12 cellular contexts compared by ENCODE assay signal in genomic region chr4:101009471-101009870, GRCh38.
DNase-seq lines count a peak whose midpoint lies in the region; ATAC-seq, FAIRE-seq and TF ChIP-seq lines count a peak whose summit lies in the region.
"Had no signal": no experiment of that assay in that cellular context is flagged by ENCODE, and none has a peak within 500 bp of the region (broad histone marks: within the 10 kb centered on the region; RNA-seq: fewer than 3 reads in every experiment).

No MANE protein-coding gene starts in this region.

- H3K27me3 ChIP-seq in mammary epithelial cell (ENCODE audit: insufficient read depth, low read length) (no peaks in the 10 kb centered on the region), breast epithelium (no peaks in the 10 kb centered on the region), uterus (no peaks in the 10 kb centered on the region)

- H4K20me1 ChIP-seq in mammary epithelial cell (ENCODE audit: insufficient read depth, low read length) = no peaks in the 10 kb centered on the region

- peak; percentile 68 for FAIRE-seq in urothelium cell line (lab: Jason Lieb, UNC)
- FAIRE-seq: HTR-8/SVneo had no signal

- no peak for TF ChIP-seq POLR2A in breast epithelium (IDR thresholded peaks at IDR 0.05)
- no peak for TF ChIP-seq POLR2A in uterus (IDR thresholded peaks at IDR 0.05)

- H2AFZ ChIP-seq in mammary epithelial cell (ENCODE audit: low read depth, low read length) = peak overlapping the region; percentile 12

- H3K36me3 ChIP-seq in mammary epithelial cell (ENCODE audit: insufficient read depth, low read length) = no peaks in the 10 kb centered on the region
- no peaks in the 10 kb centered on the region for H3K36me3 ChIP-seq in breast epithelium
- H3K36me3 ChIP-seq in uterus = no peaks in the 10 kb centered on the region

- no peak for TF ChIP-seq CTCF in mammary epithelial cell (conservative IDR thresholded peaks at IDR 0.05 in 1 of 2, IDR thresholded peaks at IDR 0.05 in 1 of 2; ENCODE audit: extremely low read depth in 1 of 2, insufficient read depth in 1 of 2, low read depth in 1 of 2, low read length in 2 of 2)
- TF ChIP-seq CTCF in breast epithelium (IDR thresholded peaks at IDR 0.05) = no peak
- TF ChIP-seq CTCF in uterus (IDR thresholded peaks at IDR 0.05) = no peak

- no peak overlapping the region for H3K4me3 ChIP-seq in mammary epithelial cell (replicated peaks in 1 of 3; ENCODE audit: insufficient read depth in 1 of 3, low read depth in 2 of 3, low read length in 3 of 3)
- no peak overlapping the region for H3K4me3 ChIP-seq in breast epithelium
- no peak overlapping the region for H3K4me3 ChIP-seq in uterus

- in situ Hi-C loops in mammary epithelial cell (cut with MboI; ENCODE audit: low sequenced_read_pairs in 2 of 2) = no loop called here

- H3K9ac ChIP-seq in mammary epithelial cell (ENCODE audit: insufficient read depth, low read length) = no peak overlapping the region

- 88% methylated on average over 2 of the region's 2 CpGs for WGBS in mammary epithelial cell (ENCODE audit: low coverage, missing lambda C conversion rate)

- DNase-seq in mammary epithelial cell (no peak), breast epithelium (ENCODE audit: low spot score in 2 of 2) (no peak), urothelium cell line (ENCODE audit: low spot score) (no peak), iPS-NIHi7 (ENCODE audit: extremely low spot score) (no peak), cerebellar cortex (ENCODE audit: low spot score) (no peak), uterus (no peak)
- DNase-seq: effector CD8-positive, alpha-beta T cell; islet precursor cell; NCI-H524 had no signal

- no peaks in the 10 kb centered on the region for H3K79me2 ChIP-seq in mammary epithelial cell (ENCODE audit: insufficient read depth, low read length)

- peak; percentile 64 for ATAC-seq in HG02571 (IDR thresholded peaks at IDR 0.05; ENCODE audit: unreplicated experiment)
- ATAC-seq in HG03520 (IDR thresholded peaks at IDR 0.05; ENCODE audit: unreplicated experiment) = peak; percentile 70

- intact Hi-C loops in mammary epithelial cell (cut with micrococcal nuclease) (loop anchor here (1.0 kb wide), 1 partner anchor 39 kb away; no protein-coding TSS in a partner anchor), breast epithelium (cut with DNase I; ENCODE audit: low total_unique reads) (no loop called here), uterus (cut with DNase I; ENCODE audit: low total_unique reads) (no loop called here)

- CTCF ChIA-PET in mammary epithelial cell (lab: Charles Lee; ENCODE audit: low non-redundant PET) = no interaction called here

- H3K9me3 ChIP-seq in mammary epithelial cell (replicated peaks; ENCODE audit: insufficient read depth, low read length) (no peaks in the 10 kb centered on the region), breast epithelium (no peaks in the 10 kb centered on the region), uterus (no peaks in the 10 kb centered on the region)

- H3K4me2 ChIP-seq in mammary epithelial cell (ENCODE audit: insufficient read depth, low read depth, low read length) = no peak overlapping the region

- H3K4me1 ChIP-seq in mammary epithelial cell (ENCODE audit: insufficient read depth, low read length) (no peaks in the 10 kb centered on the region), breast epithelium (no peaks in the 10 kb centered on the region), uterus (no peaks in the 10 kb centered on the region)

- no TSS peak for BruUV-seq in mammary epithelial cell (replicated peaks; lab: Mats Ljungman, UMichigan)

- H3K27ac ChIP-seq in mammary epithelial cell (ENCODE audit: insufficient read depth, low read depth, low read length) (no peak overlapping the region), breast epithelium (no peak overlapping the region), uterus (no peak overlapping the region)

- dilution Hi-C loops in mammary epithelial cell (cut with HindIII; ENCODE audit: low sequenced_read_pairs) = no loop called here
